ENCODE assay signal across 1 cellular context in the genomic region with DNA sequence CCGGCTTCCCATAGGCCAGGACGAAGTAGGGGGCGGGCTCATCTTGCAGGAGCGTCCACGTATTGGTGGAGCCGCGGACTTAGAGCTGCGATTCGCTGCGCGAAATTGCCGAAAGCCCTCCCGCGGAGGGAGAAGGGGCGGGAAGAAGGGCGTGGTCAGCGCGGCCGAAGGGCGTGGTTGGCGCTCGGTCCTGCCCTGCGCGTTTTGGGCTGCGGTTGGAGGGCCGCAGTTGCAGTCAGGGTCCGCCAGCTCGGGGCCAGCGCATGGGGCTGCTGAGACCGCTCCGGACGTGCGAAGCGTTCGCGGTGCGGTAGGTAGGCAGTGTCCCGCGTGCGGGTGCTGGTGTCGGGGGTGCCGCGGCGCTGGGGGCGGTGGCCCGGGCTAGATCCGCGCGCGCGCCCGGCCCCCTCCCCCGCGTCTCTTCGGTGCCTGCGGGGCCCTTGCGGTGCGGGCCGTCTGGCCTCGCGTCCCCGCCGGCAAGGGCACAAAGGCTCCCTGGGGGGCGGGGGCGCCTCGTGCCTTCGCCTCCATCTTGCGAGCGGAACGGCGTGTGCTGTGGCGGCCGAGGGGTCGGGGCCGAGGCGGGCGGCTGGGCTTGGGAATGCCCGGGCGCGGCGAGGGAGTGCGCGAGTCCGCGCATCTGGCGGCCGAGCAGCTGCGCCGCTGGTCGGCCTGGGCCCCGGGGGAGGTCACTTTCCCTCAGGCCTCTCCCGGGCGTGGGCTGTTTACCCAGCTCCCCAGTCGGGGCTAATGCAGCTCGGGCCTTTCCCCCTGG.
TF ChIP-seq lines count a peak whose summit lies in the region.

A gene with protein sequence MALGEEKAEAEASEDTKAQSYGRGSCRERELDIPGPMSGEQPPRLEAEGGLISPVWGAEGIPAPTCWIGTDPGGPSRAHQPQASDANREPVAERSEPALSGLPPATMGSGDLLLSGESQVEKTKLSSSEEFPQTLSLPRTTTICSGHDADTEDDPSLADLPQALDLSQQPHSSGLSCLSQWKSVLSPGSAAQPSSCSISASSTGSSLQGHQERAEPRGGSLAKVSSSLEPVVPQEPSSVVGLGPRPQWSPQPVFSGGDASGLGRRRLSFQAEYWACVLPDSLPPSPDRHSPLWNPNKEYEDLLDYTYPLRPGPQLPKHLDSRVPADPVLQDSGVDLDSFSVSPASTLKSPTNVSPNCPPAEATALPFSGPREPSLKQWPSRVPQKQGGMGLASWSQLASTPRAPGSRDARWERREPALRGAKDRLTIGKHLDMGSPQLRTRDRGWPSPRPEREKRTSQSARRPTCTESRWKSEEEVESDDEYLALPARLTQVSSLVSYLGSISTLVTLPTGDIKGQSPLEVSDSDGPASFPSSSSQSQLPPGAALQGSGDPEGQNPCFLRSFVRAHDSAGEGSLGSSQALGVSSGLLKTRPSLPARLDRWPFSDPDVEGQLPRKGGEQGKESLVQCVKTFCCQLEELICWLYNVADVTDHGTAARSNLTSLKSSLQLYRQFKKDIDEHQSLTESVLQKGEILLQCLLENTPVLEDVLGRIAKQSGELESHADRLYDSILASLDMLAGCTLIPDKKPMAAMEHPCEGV (plus strand): TSS at position 202 of the 775 bp plus-strand sequence. CDS start 13,029 bp downstream, outside the sequence.

TF ChIP-seq in K562, 482 proteins besides CTCF, POLR2A, EP300 and RAD21 (continued from another document and continues in another):
- TF ChIP-seq, protein P1, sequence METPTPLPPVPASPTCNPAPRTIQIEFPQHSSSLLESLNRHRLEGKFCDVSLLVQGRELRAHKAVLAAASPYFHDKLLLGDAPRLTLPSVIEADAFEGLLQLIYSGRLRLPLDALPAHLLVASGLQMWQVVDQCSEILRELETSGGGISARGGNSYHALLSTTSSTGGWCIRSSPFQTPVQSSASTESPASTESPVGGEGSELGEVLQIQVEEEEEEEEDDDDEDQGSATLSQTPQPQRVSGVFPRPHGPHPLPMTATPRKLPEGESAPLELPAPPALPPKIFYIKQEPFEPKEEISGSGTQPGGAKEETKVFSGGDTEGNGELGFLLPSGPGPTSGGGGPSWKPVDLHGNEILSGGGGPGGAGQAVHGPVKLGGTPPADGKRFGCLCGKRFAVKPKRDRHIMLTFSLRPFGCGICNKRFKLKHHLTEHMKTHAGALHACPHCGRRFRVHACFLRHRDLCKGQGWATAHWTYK (CRISPR knock-in tag; IDR thresholded peaks at IDR 0.05): 0 out of 2 replicates have a peak, but pooled peaks have one; percentile 85
- peak; percentile 98 for TF ChIP-seq RBFOX2 (IDR thresholded peaks at IDR 0.05; ENCODE audit: low read depth, low read length)
- TF ChIP-seq SREBF2 (CRISPR knock-in tag; IDR thresholded peaks at IDR 0.05): no peak
- peak; percentile 65; the same call in 1 of the 2 replicates for TF ChIP-seq DMBX1 (CRISPR knock-in tag; IDR thresholded peaks at IDR 0.05; ENCODE audit: borderline replicate concordance)
- TF ChIP-seq NFE2L1 (tag; IDR thresholded peaks at IDR 0.05; ENCODE audit: borderline replicate concordance, low read depth): no peak
- TF ChIP-seq FOXK2 (conservative IDR thresholded peaks at IDR 0.05 in 1 of 2, IDR thresholded peaks at IDR 0.05 in 1 of 2; ENCODE audit: low read depth in 2 of 2): peak in 1 of 2 experiments; percentile 34; a peak in 1 of 4 replicates
- no peak; the same call in 1 of the 2 replicates for TF ChIP-seq SMARCC2 (IDR thresholded peaks at IDR 0.05; ENCODE audit: low read depth)
- no peak for TF ChIP-seq MECOM (CRISPR knock-in tag; IDR thresholded peaks at IDR 0.05)
- peak; percentile 94; the same call in 1 of the 2 replicates for TF ChIP-seq ZC3H4 (CRISPR knock-in tag; IDR thresholded peaks at IDR 0.05; ENCODE audit: borderline replicate concordance)
- peak; percentile 93 for TF ChIP-seq NEUROD1 (IDR thresholded peaks at IDR 0.05; ENCODE audit: borderline replicate concordance, low read depth, low read length, partially characterized antibody)
- peak; percentile 67; the same call in 1 of the 2 replicates for TF ChIP-seq KLF1 (tag; IDR thresholded peaks at IDR 0.05)
- TF ChIP-seq GABPB1 (CRISPR knock-in tag; IDR thresholded peaks at IDR 0.05): peak; percentile 55; the same call in 1 of the 2 replicates
- TF ChIP-seq SRF (CRISPR knock-in tag; IDR thresholded peaks at IDR 0.05): 0 out of 4 replicates have a peak, but pooled peaks of 1 of the 2 experiments have one; percentile 10
- no peak for TF ChIP-seq ZNF274 (IDR thresholded peaks at IDR 0.05; ENCODE audit: borderline replicate concordance, low read depth, low read length)
- no peak for TF ChIP-seq NFIX (CRISPR knock-in tag; IDR thresholded peaks at IDR 0.05; ENCODE audit: low read depth)
- TF ChIP-seq, protein P2, sequence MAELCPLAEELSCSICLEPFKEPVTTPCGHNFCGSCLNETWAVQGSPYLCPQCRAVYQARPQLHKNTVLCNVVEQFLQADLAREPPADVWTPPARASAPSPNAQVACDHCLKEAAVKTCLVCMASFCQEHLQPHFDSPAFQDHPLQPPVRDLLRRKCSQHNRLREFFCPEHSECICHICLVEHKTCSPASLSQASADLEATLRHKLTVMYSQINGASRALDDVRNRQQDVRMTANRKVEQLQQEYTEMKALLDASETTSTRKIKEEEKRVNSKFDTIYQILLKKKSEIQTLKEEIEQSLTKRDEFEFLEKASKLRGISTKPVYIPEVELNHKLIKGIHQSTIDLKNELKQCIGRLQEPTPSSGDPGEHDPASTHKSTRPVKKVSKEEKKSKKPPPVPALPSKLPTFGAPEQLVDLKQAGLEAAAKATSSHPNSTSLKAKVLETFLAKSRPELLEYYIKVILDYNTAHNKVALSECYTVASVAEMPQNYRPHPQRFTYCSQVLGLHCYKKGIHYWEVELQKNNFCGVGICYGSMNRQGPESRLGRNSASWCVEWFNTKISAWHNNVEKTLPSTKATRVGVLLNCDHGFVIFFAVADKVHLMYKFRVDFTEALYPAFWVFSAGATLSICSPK (IDR thresholded peaks at IDR 0.05; ENCODE audit: borderline replicate concordance): no peak
- no peak for TF ChIP-seq ZNF830 (CRISPR knock-in tag; IDR thresholded peaks at IDR 0.05)
- no peak for TF ChIP-seq RBM39 (optimal IDR thresholded peaks at IDR 0.05; ENCODE audit: low read depth, low read length)
- TF ChIP-seq, protein P3, sequence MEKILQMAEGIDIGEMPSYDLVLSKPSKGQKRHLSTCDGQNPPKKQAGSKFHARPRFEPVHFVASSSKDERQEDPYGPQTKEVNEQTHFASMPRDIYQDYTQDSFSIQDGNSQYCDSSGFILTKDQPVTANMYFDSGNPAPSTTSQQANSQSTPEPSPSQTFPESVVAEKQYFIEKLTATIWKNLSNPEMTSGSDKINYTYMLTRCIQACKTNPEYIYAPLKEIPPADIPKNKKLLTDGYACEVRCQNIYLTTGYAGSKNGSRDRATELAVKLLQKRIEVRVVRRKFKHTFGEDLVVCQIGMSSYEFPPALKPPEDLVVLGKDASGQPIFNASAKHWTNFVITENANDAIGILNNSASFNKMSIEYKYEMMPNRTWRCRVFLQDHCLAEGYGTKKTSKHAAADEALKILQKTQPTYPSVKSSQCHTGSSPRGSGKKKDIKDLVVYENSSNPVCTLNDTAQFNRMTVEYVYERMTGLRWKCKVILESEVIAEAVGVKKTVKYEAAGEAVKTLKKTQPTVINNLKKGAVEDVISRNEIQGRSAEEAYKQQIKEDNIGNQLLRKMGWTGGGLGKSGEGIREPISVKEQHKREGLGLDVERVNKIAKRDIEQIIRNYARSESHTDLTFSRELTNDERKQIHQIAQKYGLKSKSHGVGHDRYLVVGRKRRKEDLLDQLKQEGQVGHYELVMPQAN (IDR thresholded peaks at IDR 0.05; ENCODE audit: borderline replicate concordance): no peak
- TF ChIP-seq, protein P4, sequence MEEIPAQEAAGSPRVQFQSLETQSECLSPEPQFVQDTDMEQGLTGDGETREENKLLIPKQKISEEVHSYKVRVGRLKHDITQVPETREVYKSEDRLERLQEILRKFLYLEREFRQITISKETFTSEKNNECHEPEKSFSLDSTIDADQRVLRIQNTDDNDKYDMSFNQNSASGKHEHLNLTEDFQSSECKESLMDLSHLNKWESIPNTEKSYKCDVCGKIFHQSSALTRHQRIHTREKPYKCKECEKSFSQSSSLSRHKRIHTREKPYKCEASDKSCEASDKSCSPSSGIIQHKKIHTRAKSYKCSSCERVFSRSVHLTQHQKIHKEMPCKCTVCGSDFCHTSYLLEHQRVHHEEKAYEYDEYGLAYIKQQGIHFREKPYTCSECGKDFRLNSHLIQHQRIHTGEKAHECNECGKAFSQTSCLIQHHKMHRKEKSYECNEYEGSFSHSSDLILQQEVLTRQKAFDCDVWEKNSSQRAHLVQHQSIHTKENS (CRISPR knock-in tag; IDR thresholded peaks at IDR 0.05): no peak
- no peak for TF ChIP-seq ARHGAP35 (IDR thresholded peaks at IDR 0.05; ENCODE audit: partially characterized antibody)
- TF ChIP-seq GATAD2A (IDR thresholded peaks at IDR 0.05): no peak
- TF ChIP-seq, protein P5, sequence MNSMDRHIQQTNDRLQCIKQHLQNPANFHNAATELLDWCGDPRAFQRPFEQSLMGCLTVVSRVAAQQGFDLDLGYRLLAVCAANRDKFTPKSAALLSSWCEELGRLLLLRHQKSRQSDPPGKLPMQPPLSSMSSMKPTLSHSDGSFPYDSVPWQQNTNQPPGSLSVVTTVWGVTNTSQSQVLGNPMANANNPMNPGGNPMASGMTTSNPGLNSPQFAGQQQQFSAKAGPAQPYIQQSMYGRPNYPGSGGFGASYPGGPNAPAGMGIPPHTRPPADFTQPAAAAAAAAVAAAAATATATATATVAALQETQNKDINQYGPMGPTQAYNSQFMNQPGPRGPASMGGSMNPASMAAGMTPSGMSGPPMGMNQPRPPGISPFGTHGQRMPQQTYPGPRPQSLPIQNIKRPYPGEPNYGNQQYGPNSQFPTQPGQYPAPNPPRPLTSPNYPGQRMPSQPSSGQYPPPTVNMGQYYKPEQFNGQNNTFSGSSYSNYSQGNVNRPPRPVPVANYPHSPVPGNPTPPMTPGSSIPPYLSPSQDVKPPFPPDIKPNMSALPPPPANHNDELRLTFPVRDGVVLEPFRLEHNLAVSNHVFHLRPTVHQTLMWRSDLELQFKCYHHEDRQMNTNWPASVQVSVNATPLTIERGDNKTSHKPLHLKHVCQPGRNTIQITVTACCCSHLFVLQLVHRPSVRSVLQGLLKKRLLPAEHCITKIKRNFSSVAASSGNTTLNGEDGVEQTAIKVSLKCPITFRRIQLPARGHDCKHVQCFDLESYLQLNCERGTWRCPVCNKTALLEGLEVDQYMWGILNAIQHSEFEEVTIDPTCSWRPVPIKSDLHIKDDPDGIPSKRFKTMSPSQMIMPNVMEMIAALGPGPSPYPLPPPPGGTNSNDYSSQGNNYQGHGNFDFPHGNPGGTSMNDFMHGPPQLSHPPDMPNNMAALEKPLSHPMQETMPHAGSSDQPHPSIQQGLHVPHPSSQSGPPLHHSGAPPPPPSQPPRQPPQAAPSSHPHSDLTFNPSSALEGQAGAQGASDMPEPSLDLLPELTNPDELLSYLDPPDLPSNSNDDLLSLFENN (IDR thresholded peaks at IDR 0.05; ENCODE audit: low read depth in 2 of 2, low read length in 2 of 2): no peak
- no peak for TF ChIP-seq ZNF23 (CRISPR knock-in tag; IDR thresholded peaks at IDR 0.05)
- TF ChIP-seq RBM34 (IDR thresholded peaks at IDR 0.05; ENCODE audit: borderline replicate concordance, insufficient read depth, low read length): no peak
- TF ChIP-seq, protein P6, sequence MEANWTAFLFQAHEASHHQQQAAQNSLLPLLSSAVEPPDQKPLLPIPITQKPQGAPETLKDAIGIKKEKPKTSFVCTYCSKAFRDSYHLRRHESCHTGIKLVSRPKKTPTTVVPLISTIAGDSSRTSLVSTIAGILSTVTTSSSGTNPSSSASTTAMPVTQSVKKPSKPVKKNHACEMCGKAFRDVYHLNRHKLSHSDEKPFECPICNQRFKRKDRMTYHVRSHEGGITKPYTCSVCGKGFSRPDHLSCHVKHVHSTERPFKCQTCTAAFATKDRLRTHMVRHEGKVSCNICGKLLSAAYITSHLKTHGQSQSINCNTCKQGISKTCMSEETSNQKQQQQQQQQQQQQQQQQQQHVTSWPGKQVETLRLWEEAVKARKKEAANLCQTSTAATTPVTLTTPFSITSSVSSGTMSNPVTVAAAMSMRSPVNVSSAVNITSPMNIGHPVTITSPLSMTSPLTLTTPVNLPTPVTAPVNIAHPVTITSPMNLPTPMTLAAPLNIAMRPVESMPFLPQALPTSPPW (CRISPR knock-in tag; IDR thresholded peaks at IDR 0.05): peak; percentile 75
- TF ChIP-seq, protein P7, sequence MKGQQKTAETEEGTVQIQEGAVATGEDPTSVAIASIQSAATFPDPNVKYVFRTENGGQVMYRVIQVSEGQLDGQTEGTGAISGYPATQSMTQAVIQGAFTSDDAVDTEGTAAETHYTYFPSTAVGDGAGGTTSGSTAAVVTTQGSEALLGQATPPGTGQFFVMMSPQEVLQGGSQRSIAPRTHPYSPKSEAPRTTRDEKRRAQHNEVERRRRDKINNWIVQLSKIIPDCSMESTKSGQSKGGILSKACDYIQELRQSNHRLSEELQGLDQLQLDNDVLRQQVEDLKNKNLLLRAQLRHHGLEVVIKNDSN (CRISPR knock-in tag; IDR thresholded peaks at IDR 0.05): no peak; the same call in 1 of the 2 replicates
- TF ChIP-seq, protein P8, sequence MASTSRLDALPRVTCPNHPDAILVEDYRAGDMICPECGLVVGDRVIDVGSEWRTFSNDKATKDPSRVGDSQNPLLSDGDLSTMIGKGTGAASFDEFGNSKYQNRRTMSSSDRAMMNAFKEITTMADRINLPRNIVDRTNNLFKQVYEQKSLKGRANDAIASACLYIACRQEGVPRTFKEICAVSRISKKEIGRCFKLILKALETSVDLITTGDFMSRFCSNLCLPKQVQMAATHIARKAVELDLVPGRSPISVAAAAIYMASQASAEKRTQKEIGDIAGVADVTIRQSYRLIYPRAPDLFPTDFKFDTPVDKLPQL (IDR thresholded peaks at IDR 0.05; ENCODE audit: extremely low read depth, insufficient read length): no peak
- TF ChIP-seq RUNX1 (IDR thresholded peaks at IDR 0.05; ENCODE audit: low read depth): no peak
- TF ChIP-seq, protein P9, sequence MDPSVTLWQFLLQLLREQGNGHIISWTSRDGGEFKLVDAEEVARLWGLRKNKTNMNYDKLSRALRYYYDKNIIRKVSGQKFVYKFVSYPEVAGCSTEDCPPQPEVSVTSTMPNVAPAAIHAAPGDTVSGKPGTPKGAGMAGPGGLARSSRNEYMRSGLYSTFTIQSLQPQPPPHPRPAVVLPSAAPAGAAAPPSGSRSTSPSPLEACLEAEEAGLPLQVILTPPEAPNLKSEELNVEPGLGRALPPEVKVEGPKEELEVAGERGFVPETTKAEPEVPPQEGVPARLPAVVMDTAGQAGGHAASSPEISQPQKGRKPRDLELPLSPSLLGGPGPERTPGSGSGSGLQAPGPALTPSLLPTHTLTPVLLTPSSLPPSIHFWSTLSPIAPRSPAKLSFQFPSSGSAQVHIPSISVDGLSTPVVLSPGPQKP (CRISPR knock-in tag; IDR thresholded peaks at IDR 0.05): no peak
- TF ChIP-seq GTF2E2 (tag; IDR thresholded peaks at IDR 0.05): no peak
- TF ChIP-seq SP2 (IDR thresholded peaks at IDR 0.05; ENCODE audit: extremely low read depth, low read depth, low read length, poor library complexity, severe bottlenecking): peak; percentile 86
- TF ChIP-seq HMG20B (CRISPR knock-in tag; IDR thresholded peaks at IDR 0.05): no peak
- TF ChIP-seq CREB1 (IDR thresholded peaks at IDR 0.05): peak; percentile 46
- TF ChIP-seq CREB1 (CRISPR knock-in tag; IDR thresholded peaks at IDR 0.05): peak; percentile 75
- no peak for TF ChIP-seq ZNF780A (CRISPR knock-in tag; IDR thresholded peaks at IDR 0.05)
- TF ChIP-seq ZNF76 (CRISPR knock-in tag; IDR thresholded peaks at IDR 0.05; ENCODE audit: borderline replicate concordance): 0 out of 2 replicates have a peak, but pooled peaks have one; percentile 68
- TF ChIP-seq RBM17 (IDR thresholded peaks at IDR 0.05; ENCODE audit: borderline replicate concordance, low read depth, low read length): no peak
